13 cellular contexts compared by ENCODE assay signal in the genomic region with DNA sequence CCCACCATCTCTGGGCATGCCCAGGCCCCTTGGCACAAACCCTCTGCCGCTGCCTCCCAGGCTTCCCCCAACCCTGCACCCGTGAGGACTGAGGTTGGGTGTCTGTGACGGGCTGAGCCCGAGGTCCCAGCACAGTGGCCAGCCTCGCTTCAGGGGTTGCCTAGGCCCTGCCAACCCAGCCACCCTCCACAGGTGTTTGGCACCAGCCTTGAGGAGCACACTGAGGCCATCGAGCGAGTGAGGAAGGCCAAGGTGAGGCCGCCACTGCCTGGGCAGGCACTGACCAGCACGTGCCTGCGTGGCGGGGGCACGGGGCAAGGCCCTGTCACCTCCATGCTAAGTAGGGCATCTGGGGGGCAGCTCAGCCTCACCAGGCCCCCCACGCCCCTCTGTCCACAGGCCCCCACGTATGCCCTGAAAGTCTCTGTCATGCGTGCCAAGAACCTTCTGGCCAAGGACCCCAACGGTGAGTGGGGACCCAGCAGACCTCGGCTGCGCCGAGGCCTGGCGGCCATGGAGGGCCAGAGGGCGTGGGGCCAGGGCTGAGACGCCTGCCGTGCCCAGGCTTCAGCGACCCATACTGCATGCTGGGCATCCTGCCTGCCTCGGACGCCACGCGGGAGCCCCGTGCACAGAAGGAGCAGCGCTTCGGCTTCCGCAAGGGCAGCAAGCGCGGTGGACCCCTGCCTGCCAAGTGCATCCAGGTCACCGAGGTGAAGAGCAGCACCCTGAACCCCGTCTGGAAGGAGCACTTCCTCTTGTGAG. TPM values are rescaled to one million over a fixed set of nuclear protein-coding genes. Genes with fewer than 3 reads are reported as not detected.
DNase-seq lines count a peak whose midpoint lies in the region; ATAC-seq and TF ChIP-seq lines count a peak whose summit lies in the region.
"Had no signal": no experiment of that assay in that cellular context is flagged by ENCODE, and none has a peak within 500 bp of the region (broad histone marks: within the 10 kb centered on the region; RNA-seq: fewer than 3 reads in every experiment).

No MANE protein-coding gene starts in this region.

- H3K27ac Mint-ChIP-seq in natural killer cell (no peak overlapping the region), memory B cell (peak overlapping the region; percentile 17), CD14-positive monocyte (no peak overlapping the region)
- no peak overlapping the region for H3K27ac Mint-ChIP-seq in natural killer cell treated with Interleukin-12 subunit alpha and Interleukin-12 subunit beta and Interleukin-15 and Interleukin-18, amount 100 ng/mL, for 72 hours
- peak overlapping the region; percentile 39 for H3K27ac Mint-ChIP-seq in stimulated activated naive B cell treated with anti-CD40 and anti-IgM and Interleukin-4, amounts not matched to agents 10 μg/mL and 1 μg/mL and 100 μg/mL, for 72 hours
- no peak overlapping the region for H3K27ac Mint-ChIP-seq in stimulated activated memory B cell treated with anti-CD40 and anti-IgM and Interleukin-4, amounts not matched to agents 10 μg/mL and 1 μg/mL and 100 μg/mL, for 72 hours
- H3K27ac Mint-ChIP-seq: GM23338 had no signal

- peak overlapping the region; percentile 9 for H3K4me3 Mint-ChIP-seq in natural killer cell
- H3K4me3 Mint-ChIP-seq in natural killer cell treated with Interleukin-12 subunit alpha and Interleukin-12 subunit beta and Interleukin-15 and Interleukin-18, amount 100 ng/mL, for 72 hours, result no peak overlapping the region
- H3K4me3 Mint-ChIP-seq in memory B cell, result peak overlapping the region; percentile 32
- no peak overlapping the region for H3K4me3 Mint-ChIP-seq in stimulated activated naive B cell treated with anti-CD40 and anti-IgM and Interleukin-4, amounts not matched to agents 10 μg/mL and 1 μg/mL and 100 μg/mL, for 72 hours
- no peak overlapping the region for H3K4me3 Mint-ChIP-seq in CD14-positive monocyte
- no peak overlapping the region for H3K4me3 Mint-ChIP-seq in stimulated activated memory B cell treated with anti-CD40 and anti-IgM and Interleukin-4, amounts not matched to agents 10 μg/mL and 1 μg/mL and 100 μg/mL, for 72 hours
- H3K4me3 Mint-ChIP-seq: GM23338 had no signal

- H3K36me3 Mint-ChIP-seq in natural killer cell (no peaks in the 10 kb centered on the region), memory B cell (peaks cover 3% of the 10 kb centered on the region), CD14-positive monocyte (no peaks in the 10 kb centered on the region)
- H3K36me3 Mint-ChIP-seq in natural killer cell treated with Interleukin-12 subunit alpha and Interleukin-12 subunit beta and Interleukin-15 and Interleukin-18, amount 100 ng/mL, for 72 hours, result no peaks in the 10 kb centered on the region
- no peaks in the 10 kb centered on the region for H3K36me3 Mint-ChIP-seq in stimulated activated naive B cell treated with anti-CD40 and anti-IgM and Interleukin-4, amounts not matched to agents 10 μg/mL and 1 μg/mL and 100 μg/mL, for 72 hours
- H3K36me3 Mint-ChIP-seq in stimulated activated memory B cell treated with anti-CD40 and anti-IgM and Interleukin-4, amounts not matched to agents 10 μg/mL and 1 μg/mL and 100 μg/mL, for 72 hours, result no peaks in the 10 kb centered on the region

- TF ChIP-seq CTCF in natural killer cell (IDR thresholded peaks at IDR 0.05) (no peak), foreskin keratinocyte (conservative IDR thresholded peaks at IDR 0.05) (no peak), CD14-positive monocyte (IDR thresholded peaks at IDR 0.05) (no peak)

- ATAC-seq in natural killer cell (no peak), memory B cell (ENCODE audit: low read depth) (no peak), foreskin keratinocyte (no peak)
- ATAC-seq in natural killer cell treated with Interleukin-12 subunit alpha and Interleukin-12 subunit beta and Interleukin-15 and Interleukin-18, amount 100 ng/mL, for 72 hours, result no peak
- no peak for ATAC-seq in stimulated activated naive B cell treated with anti-CD40 and anti-IgM and Interleukin-4, amounts not matched to agents 10 μg/mL and 1 μg/mL and 100 μg/mL, for 72 hours (replicated peaks)
- ATAC-seq in stimulated activated memory B cell treated with anti-CD40 and anti-IgM and Interleukin-4, amounts not matched to agents 10 μg/mL and 1 μg/mL and 100 μg/mL, for 72 hours, result no peak
- ATAC-seq: GM23338 had no signal

- peaks cover 20% of the 10 kb centered on the region for H3K27me3 ChIP-seq in foreskin keratinocyte

- H3K4me1 Mint-ChIP-seq in natural killer cell (peaks cover 9 to 15% of the 10 kb centered on the region in 2 donors), memory B cell (peaks cover 17% of the 10 kb centered on the region), CD14-positive monocyte (peaks cover 12% of the 10 kb centered on the region)
- peaks cover 9 to 10% of the 10 kb centered on the region in 2 donors for H3K4me1 Mint-ChIP-seq in natural killer cell treated with Interleukin-12 subunit alpha and Interleukin-12 subunit beta and Interleukin-15 and Interleukin-18, amount 100 ng/mL, for 72 hours (ENCODE audit: low read depth in 2 of 2)
- H3K4me1 Mint-ChIP-seq in stimulated activated naive B cell treated with anti-CD40 and anti-IgM and Interleukin-4, amounts not matched to agents 10 μg/mL and 1 μg/mL and 100 μg/mL, for 72 hours, result peaks cover 23 to 33% of the 10 kb centered on the region in 2 donors
- peaks cover 42% of the 10 kb centered on the region for H3K4me1 Mint-ChIP-seq in stimulated activated memory B cell treated with anti-CD40 and anti-IgM and Interleukin-4, amounts not matched to agents 10 μg/mL and 1 μg/mL and 100 μg/mL, for 72 hours

- TF ChIP-seq RAD21 in Ishikawa (IDR thresholded peaks at IDR 0.05; ENCODE audit: low read depth), result no peak

- intact Hi-C loops in natural killer cell (cut with micrococcal nuclease), result no loop called here
- intact Hi-C loops in CD14-positive monocyte (cut with micrococcal nuclease), result no loop called here

- no peaks in the 10 kb centered on the region for H3K4me1 ChIP-seq in foreskin keratinocyte

- DNase-seq in natural killer cell (no peak), memory B cell (ENCODE audit: low spot score in 2 of 2) (peak in 1 of 2 donors; percentile 19), foreskin keratinocyte (no peak), CD14-positive monocyte (ENCODE audit: low spot score) (no peak)
- no peak for DNase-seq in natural killer cell treated with Interleukin-12 subunit alpha and Interleukin-12 subunit beta and Interleukin-15 and Interleukin-18, amount 100 ng/mL, for 72 hours (ENCODE audit: low spot score)
- DNase-seq in stimulated activated naive B cell treated with anti-CD40 and anti-IgM and Interleukin-4, amounts not matched to agents 10 μg/mL and 1 μg/mL and 100 μg/mL, for 72 hours, result no peak
- DNase-seq: BE2C, DMS53, GF-D8, H7 had no signal

- TF ChIP-seq EP300 in Ishikawa (IDR thresholded peaks at IDR 0.05; ENCODE audit: borderline replicate concordance), result no peak

- H3K27ac ChIP-seq in foreskin keratinocyte, result no peak overlapping the region

- no peaks in the 10 kb centered on the region for H3K27me3 Mint-ChIP-seq in natural killer cell (ENCODE audit: low read depth in 2 of 2)
- no peaks in the 10 kb centered on the region for H3K27me3 Mint-ChIP-seq in natural killer cell treated with Interleukin-12 subunit alpha and Interleukin-12 subunit beta and Interleukin-15 and Interleukin-18, amount 100 ng/mL, for 72 hours
- no peaks in the 10 kb centered on the region for H3K27me3 Mint-ChIP-seq in memory B cell
- peaks cover 0 to 8% of the 10 kb centered on the region in 2 donors for H3K27me3 Mint-ChIP-seq in stimulated activated naive B cell treated with anti-CD40 and anti-IgM and Interleukin-4, amounts not matched to agents 10 μg/mL and 1 μg/mL and 100 μg/mL, for 72 hours
- peaks cover 15 to 27% (median 15%) of the 10 kb centered on the region in 3 donors for H3K27me3 Mint-ChIP-seq in CD14-positive monocyte (ENCODE audit: low read depth in 3 of 3)
- no peaks in the 10 kb centered on the region for H3K27me3 Mint-ChIP-seq in stimulated activated memory B cell treated with anti-CD40 and anti-IgM and Interleukin-4, amounts not matched to agents 10 μg/mL and 1 μg/mL and 100 μg/mL, for 72 hours

- H3K9me3 Mint-ChIP-seq in natural killer cell (no peaks in the 10 kb centered on the region), memory B cell (no peaks in the 10 kb centered on the region), CD14-positive monocyte (no peaks in the 10 kb centered on the region)
- H3K9me3 Mint-ChIP-seq in natural killer cell treated with Interleukin-12 subunit alpha and Interleukin-12 subunit beta and Interleukin-15 and Interleukin-18, amount 100 ng/mL, for 72 hours, result no peaks in the 10 kb centered on the region
- no peaks in the 10 kb centered on the region for H3K9me3 Mint-ChIP-seq in stimulated activated naive B cell treated with anti-CD40 and anti-IgM and Interleukin-4, amounts not matched to agents 10 μg/mL and 1 μg/mL and 100 μg/mL, for 72 hours
- no peaks in the 10 kb centered on the region for H3K9me3 Mint-ChIP-seq in stimulated activated memory B cell treated with anti-CD40 and anti-IgM and Interleukin-4, amounts not matched to agents 10 μg/mL and 1 μg/mL and 100 μg/mL, for 72 hours
- H3K9me3 Mint-ChIP-seq: GM23338 had no signal

TF ChIP-seq in Ishikawa, 13 proteins besides CTCF, POLR2A, EP300 and RAD21:
- TF ChIP-seq ZBTB7A (IDR thresholded peaks at IDR 0.05; ENCODE audit: low read depth) (0 out of 2 replicates have a peak, but pooled peaks have one; percentile 7), TCF12 (IDR thresholded peaks at IDR 0.05; ENCODE audit: low read depth) (no peak)
TF ChIP-seq in Ishikawa: peak in this region for 1.

RNA-seq across cellular contexts. Expression of gene BAIAP3, which starts 7.5 kb away (rescaled TPM):
- total RNA-seq in natural killer cell (10 to 100 TPM; 17.7 to 21.7 (median 19.9) TPM), foreskin keratinocyte (0.07 and 0.27 TPM in 2 replicates)
- under 1 TPM; 0.17 to 0.31 TPM for total RNA-seq in natural killer cell treated with Interleukin-12 subunit alpha and Interleukin-12 subunit beta and Interleukin-15 and Interleukin-18, amount 100 ng/mL, for 72 hours
- polyA plus RNA-seq in foreskin keratinocyte (0.04 and 0.08 TPM in 2 replicates), CD14-positive monocyte (not detected)

RNA-seq across cellular contexts. Expression of gene TSR3, which starts 10.8 kb away (rescaled TPM):
- total RNA-seq in natural killer cell (10 to 100 TPM; 29.4 to 34.7 (median 29.7) TPM), foreskin keratinocyte (73.7 and 80.1 TPM in 2 replicates)
- total RNA-seq in natural killer cell treated with Interleukin-12 subunit alpha and Interleukin-12 subunit beta and Interleukin-15 and Interleukin-18, amount 100 ng/mL, for 72 hours, result 100 to 1,000 TPM in 1 of 2 donors, 10 to 100 TPM in 1; 57.4 to 108 TPM
- polyA plus RNA-seq in foreskin keratinocyte (117 and 119 TPM in 2 replicates), CD14-positive monocyte (10 to 100 TPM; 48.2 to 73.1 TPM)

RNA-seq across cellular contexts. Expression of gene GNPTG, which starts 10.8 kb away (rescaled TPM):
- 10 to 100 TPM; 58.7 to 65.9 (median 62.0) TPM for total RNA-seq in natural killer cell
- 10 to 100 TPM; 36.1 to 38.9 TPM for total RNA-seq in natural killer cell treated with Interleukin-12 subunit alpha and Interleukin-12 subunit beta and Interleukin-15 and Interleukin-18, amount 100 ng/mL, for 72 hours
- 18.8 and 21.6 TPM in 2 replicates for total RNA-seq in foreskin keratinocyte
- polyA plus RNA-seq in foreskin keratinocyte, result 34.1 and 40.3 TPM in 2 replicates
- 10 to 100 TPM; 74.7 to 82.5 TPM for polyA plus RNA-seq in CD14-positive monocyte

RNA-seq across cellular contexts. Expression of gene UBE2I, which starts 31.5 kb away (rescaled TPM):
- total RNA-seq in natural killer cell (100 to 1,000 TPM; 367 to 412 (median 383) TPM), foreskin keratinocyte (76.7 and 101 TPM in 2 replicates)
- 100 to 1,000 TPM; 202 to 246 TPM for total RNA-seq in natural killer cell treated with Interleukin-12 subunit alpha and Interleukin-12 subunit beta and Interleukin-15 and Interleukin-18, amount 100 ng/mL, for 72 hours
- polyA plus RNA-seq in foreskin keratinocyte (155 and 172 TPM in 2 replicates), CD14-positive monocyte (10 to 100 TPM; 76.8 to 88.8 TPM)

Comparison
In these comparisons a context has a peak if more than half of its experiments do, and no peak if none do; other contexts are left out.
1. H3K4me3 Mint-ChIP-seq: peak in natural killer cell (single experiment) and memory B cell (single experiment); none in natural killer cell treated with Interleukin-12 subunit alpha and Interleukin-12 subunit beta and Interleukin-15 and Interleukin-18, amount 100 ng/mL, for 72 hours (single experiment), stimulated activated naive B cell treated with anti-CD40 and anti-IgM and Interleukin-4, amounts not matched to agents 10 μg/mL and 1 μg/mL and 100 μg/mL, for 72 hours (0 of 2), CD14-positive monocyte (0 of 2) and stimulated activated memory B cell treated with anti-CD40 and anti-IgM and Interleukin-4, amounts not matched to agents 10 μg/mL and 1 μg/mL and 100 μg/mL, for 72 hours (single experiment).
2. RNA of gene BAIAP3, which starts 7.5 kb away (total RNA-seq): 17.7 to 21.7 TPM in natural killer cell; 0.17 to 0.31 TPM in natural killer cell treated with Interleukin-12 subunit alpha and Interleukin-12 subunit beta and Interleukin-15 and Interleukin-18, amount 100 ng/mL, for 72 hours and 0.07 to 0.27 TPM in foreskin keratinocyte; every median in the first group is over 10 times any median in the second.
3. H3K27ac Mint-ChIP-seq: peak in memory B cell (single experiment) and stimulated activated naive B cell treated with anti-CD40 and anti-IgM and Interleukin-4, amounts not matched to agents 10 μg/mL and 1 μg/mL and 100 μg/mL, for 72 hours (single experiment); none in natural killer cell (0 of 2), natural killer cell treated with Interleukin-12 subunit alpha and Interleukin-12 subunit beta and Interleukin-15 and Interleukin-18, amount 100 ng/mL, for 72 hours (0 of 2), CD14-positive monocyte (0 of 7) and stimulated activated memory B cell treated with anti-CD40 and anti-IgM and Interleukin-4, amounts not matched to agents 10 μg/mL and 1 μg/mL and 100 μg/mL, for 72 hours (single experiment).